Comparison of ENCODE assay signal across 13 cellular contexts in genomic region chr4:162061214-162061613, GRCh38.
DNase-seq lines count a peak whose midpoint lies in the region; ATAC-seq, FAIRE-seq and TF ChIP-seq lines count a peak whose summit lies in the region.
"Had no signal": no experiment of that assay in that cellular context is flagged by ENCODE, and none has a peak within 500 bp of the region (broad histone marks: within the 10 kb centered on the region; RNA-seq: fewer than 3 reads in every experiment).

No MANE protein-coding gene starts in this region.

- 72% methylated on average over 2 of the region's 2 CpGs for WGBS in mammary epithelial cell (ENCODE audit: low coverage, missing lambda C conversion rate)

- no peak overlapping the region for H3K4me2 ChIP-seq in mammary epithelial cell (ENCODE audit: insufficient read depth, low read depth, low read length)

- no peak overlapping the region for H2AFZ ChIP-seq in mammary epithelial cell (ENCODE audit: low read depth, low read length)

- H3K4me1 ChIP-seq in mammary epithelial cell (ENCODE audit: insufficient read depth, low read length): no peaks in the 10 kb centered on the region
- H3K4me1 ChIP-seq in SJCRH30: no peaks in the 10 kb centered on the region

- no peaks in the 10 kb centered on the region for H3K9me3 ChIP-seq in mammary epithelial cell (replicated peaks; ENCODE audit: insufficient read depth, low read length)
- H3K9me3 ChIP-seq in SJCRH30 (replicated peaks): no peaks in the 10 kb centered on the region

- CTCF ChIA-PET in mammary epithelial cell (lab: Charles Lee; ENCODE audit: low non-redundant PET): no interaction called here

- DNase-seq in DMS53 (lab: John Stamatoyannopoulos, UW) (peak; percentile 69), HTR-8/SVneo (ENCODE audit: insufficient read length, low spot score) (peak; percentile 3), mammary epithelial cell (peak; percentile 8), islet precursor cell (peak; percentile 79), SJCRH30 (no peak)
- no peak for DNase-seq in stimulated activated CD4-positive, alpha-beta T cell treated with anti-CD3 and anti-CD28 coated beads, Interleukin-12 subunit alpha, Interleukin-12 subunit beta, amount 100 ng/mL, for 4 hours
- no peak for DNase-seq in activated naive CD4-positive, alpha-beta T cell treated with Interleukin-2 at 50 U/mL for 16 hours
- DNase-seq: activated CD8-positive, alpha-beta T cell treated with anti-CD3 and anti-CD28 coated beads, Interleukin-2, amount 10 ng/mL, durations not matched to agents 7 days and 5 days; activated effector memory CD4-positive, alpha-beta T cell treated with anti-CD3 and anti-CD28 coated beads, Interleukin-2, amount 50 U/mL, for 16 hours; DND-41; GOT3 had no signal

- peak; percentile 9 for FAIRE-seq in HTR-8/SVneo (lab: Jason Lieb, UNC)

- intact Hi-C loops in mammary epithelial cell (cut with micrococcal nuclease): no loop called here

- no peaks in the 10 kb centered on the region for H4K20me1 ChIP-seq in mammary epithelial cell (ENCODE audit: insufficient read depth, low read length)

- in situ Hi-C loops in mammary epithelial cell (cut with MboI; ENCODE audit: low sequenced_read_pairs in 2 of 2): no loop called here

- no peak for TF ChIP-seq CTCF in mammary epithelial cell (conservative IDR thresholded peaks at IDR 0.05 in 1 of 2, IDR thresholded peaks at IDR 0.05 in 1 of 2; ENCODE audit: extremely low read depth in 1 of 2, insufficient read depth in 1 of 2, low read depth in 1 of 2, low read length in 2 of 2)

- H3K27me3 ChIP-seq in mammary epithelial cell (ENCODE audit: insufficient read depth, low read length) (no peaks in the 10 kb centered on the region), SJCRH30 (no peaks in the 10 kb centered on the region)

- H3K9ac ChIP-seq in mammary epithelial cell (ENCODE audit: insufficient read depth, low read length): no peak overlapping the region

- dilution Hi-C loops in mammary epithelial cell (cut with HindIII; ENCODE audit: low sequenced_read_pairs): no loop called here

- H3K4me3 ChIP-seq in mammary epithelial cell (replicated peaks in 1 of 3; ENCODE audit: insufficient read depth in 1 of 3, low read depth in 2 of 3, low read length in 3 of 3) (no peak overlapping the region), SJCRH30 (no peak overlapping the region)

- H3K27ac ChIP-seq in mammary epithelial cell (ENCODE audit: insufficient read depth, low read depth, low read length): no peak overlapping the region
- H3K27ac ChIP-seq in SJCRH30: no peak overlapping the region

- no peaks in the 10 kb centered on the region for H3K36me3 ChIP-seq in mammary epithelial cell (ENCODE audit: insufficient read depth, low read length)
- H3K36me3 ChIP-seq in SJCRH30: no peaks in the 10 kb centered on the region

- ATAC-seq in HG02938 (IDR thresholded peaks at IDR 0.05; ENCODE audit: unreplicated experiment): no peak
- ATAC-seq: activated CD8-positive, alpha-beta T cell treated with anti-CD3 and anti-CD28 coated beads, Interleukin-2, amount 10 ng/mL, durations not matched to agents 7 days and 5 days; esophagus mucosa had no signal

- no TSS peak for BruUV-seq in mammary epithelial cell (replicated peaks; lab: Mats Ljungman, UMichigan)

- H3K79me2 ChIP-seq in mammary epithelial cell (ENCODE audit: insufficient read depth, low read length): no peaks in the 10 kb centered on the region

Comparison
In these comparisons a context has a peak if more than half of its experiments do, and no peak if none do; other contexts are left out.
1. DNase-seq: peak in DMS53 (single experiment), HTR-8/SVneo (single experiment), mammary epithelial cell (single experiment) and islet precursor cell (single experiment); none in SJCRH30 (0 of 2), stimulated activated CD4-positive, alpha-beta T cell treated with anti-CD3 and anti-CD28 coated beads, Interleukin-12 subunit alpha, Interleukin-12 subunit beta, amount 100 ng/mL, for 4 hours (single experiment) and activated naive CD4-positive, alpha-beta T cell treated with Interleukin-2 at 50 U/mL for 16 hours (single experiment).